In the genomic region with DNA sequence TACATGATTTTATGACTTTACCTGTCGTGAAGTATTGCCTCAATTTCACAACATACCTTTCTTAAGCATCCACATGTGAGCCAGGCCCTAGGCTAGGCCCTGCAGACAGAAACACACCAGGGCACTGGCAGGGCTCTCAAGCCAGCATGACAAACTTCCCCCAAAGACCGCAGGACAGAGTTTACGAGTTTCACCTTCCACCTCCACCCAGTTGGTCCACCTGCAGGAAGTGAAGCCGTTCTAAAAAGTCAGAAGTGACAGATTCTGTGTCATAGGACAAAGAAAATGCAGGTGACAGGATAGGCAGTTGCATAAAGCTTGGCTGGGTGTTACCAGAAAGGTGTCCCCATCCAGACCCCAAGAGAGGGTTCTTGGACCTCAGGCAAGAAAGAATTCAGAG, we compare ENCODE assay signal across 10 cellular contexts. TPM values are rescaled to one million over a fixed set of nuclear protein-coding genes. Genes with fewer than 3 reads are reported as not detected.
A peak's percentile ranks its signal among the peaks of the same experiment; 100 is the strongest.
DNase-seq lines count a peak whose midpoint lies in the region; ATAC-seq and TF ChIP-seq lines count a peak whose summit lies in the region.
"Had no signal": no experiment of that assay in that cellular context is flagged by ENCODE, and none has a peak within 500 bp of the region (broad histone marks: within the 10 kb centered on the region; RNA-seq: fewer than 3 reads in every experiment).

No MANE protein-coding gene starts in this region.

- H3K79me2 ChIP-seq in Loucy (ENCODE audit: insufficient read depth, low read length) (no peaks in the 10 kb centered on the region), SK-N-SH (ENCODE audit: insufficient read depth) (no peaks in the 10 kb centered on the region)

- TF ChIP-seq CTCF in Loucy (conservative IDR thresholded peaks at IDR 0.05; ENCODE audit: low read length) = no peak
- no peak for TF ChIP-seq CTCF in mucosa of descending colon (IDR thresholded peaks at IDR 0.05)
- no peak for TF ChIP-seq CTCF in SK-N-SH (IDR thresholded peaks at IDR 0.05)
- no peak for TF ChIP-seq CTCF in adrenal gland (IDR thresholded peaks at IDR 0.05)

- H3K27ac ChIP-seq in SK-N-SH (ENCODE audit: low read depth in 2 of 2, low read length in 1 of 2) (no peak overlapping the region), adrenal gland (no peak overlapping the region)
- H3K27ac ChIP-seq: left ventricle myocardium inferior, right lobe of liver had no signal

- H3K9me2 ChIP-seq in Loucy (replicated peaks; ENCODE audit: low read depth, low read length) (no peaks in the 10 kb centered on the region), SK-N-SH (no peaks in the 10 kb centered on the region)

- H3K27me3 ChIP-seq in Loucy (ENCODE audit: insufficient read depth, low read length, poor library complexity, severe bottlenecking) = no peaks in the 10 kb centered on the region
- no peaks in the 10 kb centered on the region for H3K27me3 ChIP-seq in SK-N-SH (ENCODE audit: insufficient read depth)
- no peaks in the 10 kb centered on the region for H3K27me3 ChIP-seq in adrenal gland
- H3K27me3 ChIP-seq: right lobe of liver had no signal

- POLR2A ChIA-PET in SK-N-SH (lab: Yijun Ruan, JAX) = no interaction called here

- H2AFZ ChIP-seq in Loucy (ENCODE audit: low read length) = peak overlapping the region; percentile 74
- no peak overlapping the region for H2AFZ ChIP-seq in SK-N-SH (ENCODE audit: low read depth)

- no peak for DNase-seq in activated CD4-positive, CD25-positive, alpha-beta regulatory T cell (lab: John Stamatoyannopoulos, UW)
- DNase-seq in mucosa of descending colon (peak; percentile 34 to 56 (median 35)), SK-N-SH (no peak), adrenal gland (no peak)
- DNase-seq: left ventricle myocardium inferior, right lobe of liver had no signal

- peak overlapping the region; percentile 67 for H3K4me2 ChIP-seq in Loucy (ENCODE audit: low read depth, low read length, poor library complexity, severe bottlenecking)
- no peak overlapping the region for H3K4me2 ChIP-seq in SK-N-SH

- WGBS in SK-N-SH (ENCODE audit: low lambda C conversion rate) = 78% methylated on average over 4 of the region's 4 CpGs
- 87 to 92% (median 90%) methylated on average over 4 of the region's 4 CpGs for WGBS in adrenal gland, 4 donors

- H4K20me1 ChIP-seq in Loucy (ENCODE audit: insufficient read depth, low read length, poor library complexity, severe bottlenecking) (no peaks in the 10 kb centered on the region), SK-N-SH (ENCODE audit: insufficient read depth) (no peaks in the 10 kb centered on the region)

- peaks cover 33% of the 10 kb centered on the region for H3K4me1 ChIP-seq in Loucy (ENCODE audit: insufficient read depth, low read length, poor library complexity, severe bottlenecking)
- H3K4me1 ChIP-seq in mucosa of descending colon (ENCODE audit: low read depth) = peaks cover 9% of the 10 kb centered on the region
- peaks cover 0 to 12% of the 10 kb centered on the region in 2 experiments; a peak in 1 of 4 replicates for H3K4me1 ChIP-seq in SK-N-SH (ENCODE audit: control insufficient read depth in 1 of 2, insufficient read depth in 2 of 2, low read depth in 1 of 2, low read length in 1 of 2)
- H3K4me1 ChIP-seq in adrenal gland (replicated peaks in 1 of 2) = peaks cover 5 to 16% of the 10 kb centered on the region in 2 donors
- H3K4me1 ChIP-seq: left ventricle myocardium inferior, right lobe of liver had no signal

- H3K36me3 ChIP-seq in Loucy (ENCODE audit: insufficient read depth, low read length) = no peaks in the 10 kb centered on the region
- no peaks in the 10 kb centered on the region for H3K36me3 ChIP-seq in mucosa of descending colon (ENCODE audit: low read depth)
- no peaks in the 10 kb centered on the region for H3K36me3 ChIP-seq in SK-N-SH (replicated peaks in 1 of 2; ENCODE audit: control insufficient read depth in 1 of 2, insufficient read depth in 2 of 2, low read length in 1 of 2)
- no peaks in the 10 kb centered on the region for H3K36me3 ChIP-seq in adrenal gland (replicated peaks in 1 of 2)
- H3K36me3 ChIP-seq: left ventricle myocardium inferior, right lobe of liver had no signal

- ATAC-seq in activated CD4-positive, CD25-positive, alpha-beta regulatory T cell treated with anti-CD3 and anti-CD28 coated beads, Interleukin-2, amount 50 U/mL, for 24 hours = peak; percentile 9 to 32
- peak; percentile 85 for ATAC-seq in GM21526 (IDR thresholded peaks at IDR 0.05; ENCODE audit: low FRiP score, unreplicated experiment)
- ATAC-seq in mucosa of descending colon = peak; percentile 93
- no peak for ATAC-seq in HG03342 (IDR thresholded peaks at IDR 0.05; ENCODE audit: unreplicated experiment)
- ATAC-seq: right lobe of liver had no signal

- intact Hi-C loops in mucosa of descending colon (cut with DNase I, micrococcal nuclease) = no loop called here
- intact Hi-C loops in adrenal gland (cut with DNase I) = no loop called here

- H3K9me3 ChIP-seq in Loucy (ENCODE audit: insufficient read depth, low read depth, low read length) (no peaks in the 10 kb centered on the region), mucosa of descending colon (no peaks in the 10 kb centered on the region), SK-N-SH (no peaks in the 10 kb centered on the region), adrenal gland (replicated peaks in 1 of 3) (no peaks in the 10 kb centered on the region)
- H3K9me3 ChIP-seq: right lobe of liver had no signal

- H3F3A ChIP-seq in Loucy (ENCODE audit: low read depth) = no peaks in the 10 kb centered on the region
- peaks cover 20% of the 10 kb centered on the region for H3F3A ChIP-seq in SK-N-SH (replicated peaks; ENCODE audit: insufficient read depth)

- no peak for TF ChIP-seq EP300 in SK-N-SH (IDR thresholded peaks at IDR 0.05; ENCODE audit: borderline replicate concordance in 1 of 2, low read depth in 1 of 2, low read length in 1 of 2)

- H3K9ac ChIP-seq in Loucy (ENCODE audit: low read depth, low read length, poor library complexity, severe bottlenecking) (peak overlapping the region; percentile 35), SK-N-SH (no peak overlapping the region)

- TF ChIP-seq RAD21 in SK-N-SH (IDR thresholded peaks at IDR 0.05; ENCODE audit: low read length) = no peak

- H3K4me3 ChIP-seq in Loucy (ENCODE audit: low read length, poor library complexity, severe bottlenecking) (peak overlapping the region; percentile 43), mucosa of descending colon (no peak overlapping the region), SK-N-SH (ENCODE audit: low read depth in 2 of 2, low read length in 1 of 2) (no peak overlapping the region), adrenal gland (no peak overlapping the region)
- H3K4me3 ChIP-seq: left ventricle myocardium inferior, right lobe of liver had no signal

- CTCF ChIA-PET in SK-N-SH (lab: Yijun Ruan, JAX) = no interaction called here

- no peak for TF ChIP-seq POLR2A in adrenal gland (IDR thresholded peaks at IDR 0.05)

TF ChIP-seq in SK-N-SH, 30 proteins besides CTCF, POLR2A, EP300 and RAD21:
- no peak for TF ChIP-seq TCF12 (IDR thresholded peaks at IDR 0.05)
- no peak for TF ChIP-seq REST (IDR thresholded peaks at IDR 0.05; ENCODE audit: low read depth, low read length)
- no peak for TF ChIP-seq TAF1 (IDR thresholded peaks at IDR 0.05; ENCODE audit: borderline replicate concordance, low read depth, low read length)
- no peak for TF ChIP-seq EZH2phosphoT487 (IDR thresholded peaks at IDR 0.05; ENCODE audit: borderline replicate concordance, low read depth)
- TF ChIP-seq FOXJ3 (CRISPR knock-in tag; IDR thresholded peaks at IDR 0.05) = no peak

RNA-seq across cellular contexts. Expression of gene SIPA1L1, which starts 30.7 kb away (rescaled TPM):
- total RNA-seq in mucosa of descending colon (10 to 100 TPM; 56.6 to 65.3 (median 59.9) TPM), adrenal gland (100 to 1,000 TPM in 1 of 8 donors, 10 to 100 TPM in 7; 40.9 to 104 (median 76.1) TPM)
- polyA plus RNA-seq in SK-N-SH (2012; rRNA removed) (19.2 and 20.2 TPM in 2 replicates), adrenal gland (10 to 100 TPM; 31.6 to 78.1 (median 77.7) TPM)
- polyA plus RNA-seq in SK-N-SH (2012; cell fraction: cytosol; rRNA removed) = 10.7 and 14.2 TPM in 2 replicates
- polyA plus RNA-seq in SK-N-SH (2012; cell fraction: nucleus; rRNA removed) = 52.5 and 76.4 TPM in 2 replicates

Comparison
In these comparisons a context has a peak if more than half of its experiments do, and no peak if none do; other contexts are left out.
1. DNase-seq: peak in mucosa of descending colon (3 of 3); none in activated CD4-positive, CD25-positive, alpha-beta regulatory T cell (0 of 4), SK-N-SH (single experiment) and adrenal gland (0 of 7).